13 cellular contexts compared by ENCODE assay signal in the genomic region with DNA sequence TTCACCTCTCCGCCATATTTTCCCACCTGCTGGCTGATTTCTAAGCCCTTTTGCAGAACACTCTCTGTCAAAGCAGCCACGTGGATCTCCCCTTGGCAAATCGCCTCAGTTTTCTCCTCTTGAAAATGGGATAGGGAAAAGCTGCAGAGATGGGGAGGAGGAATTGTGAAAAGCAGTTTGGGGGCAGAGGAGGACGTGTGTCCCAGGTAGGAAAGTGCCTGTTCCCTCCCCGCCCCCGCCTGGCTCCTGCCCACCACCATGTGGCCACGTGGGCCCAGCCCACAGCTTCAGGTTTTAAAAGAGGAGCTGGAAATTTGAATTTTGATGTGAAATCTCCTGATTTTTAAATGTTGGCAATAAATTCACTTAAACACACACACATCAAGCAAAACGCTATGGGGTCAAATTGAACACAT. TPM values are rescaled to one million over a fixed set of nuclear protein-coding genes. Genes with fewer than 3 reads are reported as not detected.
DNase-seq lines count a peak whose midpoint lies in the region; ATAC-seq and TF ChIP-seq lines count a peak whose summit lies in the region.
"Had no signal": no experiment of that assay in that cellular context is flagged by ENCODE, and none has a peak within 500 bp of the region (broad histone marks: within the 10 kb centered on the region; RNA-seq: fewer than 3 reads in every experiment).

No MANE protein-coding gene starts in this region.

- intact Hi-C loops in adrenal gland (cut with DNase I) = loop anchor here (5.0 to 10.0 kb wide), 4 partner anchors 275 to 568 kb away; no protein-coding TSS in a partner anchor
- intact Hi-C loops in thyroid gland (cut with DNase I) = loop anchor here (2.0 to 5.0 kb wide), 2 partner anchors 280 to 390 kb away; no protein-coding TSS in a partner anchor

- peaks cover 4% of the 10 kb centered on the region for H3K79me2 ChIP-seq in hepatocyte

- H4K20me1 ChIP-seq in hepatocyte (ENCODE audit: insufficient read depth, poor library complexity, severe bottlenecking) = no peaks in the 10 kb centered on the region

- TF ChIP-seq CTCF in HEK293 (tag by site-specific recombination; IDR thresholded peaks at IDR 0.05) (no peak), adrenal gland (IDR thresholded peaks at IDR 0.05) (no peak), hepatocyte (IDR thresholded peaks at IDR 0.05; ENCODE audit: poor library complexity) (no peak), thyroid gland (IDR thresholded peaks at IDR 0.05) (no peak)

- H3K4me3 ChIP-seq in HEK293 (ENCODE audit: low read depth, low read length) (no peak overlapping the region), adrenal gland (no peak overlapping the region), hepatocyte (no peak overlapping the region), thyroid gland (replicated peaks in 1 of 3) (no peak overlapping the region)
- H3K4me3 ChIP-seq: GM12878, lung had no signal

- TF ChIP-seq POLR2A in adrenal gland (IDR thresholded peaks at IDR 0.05) = no peak
- no peak for TF ChIP-seq POLR2A in thyroid gland (IDR thresholded peaks at IDR 0.05)

- H3K4me2 ChIP-seq in hepatocyte = peak overlapping the region; percentile 41
- H3K4me2 ChIP-seq: KMS-11 had no signal

- POLR2A ChIA-PET in HEK293 (lab: Yijun Ruan, JAX) = interaction anchor here (2.0 kb wide), 1 partner anchor 277 kb away, joined by 7 read pairs; no protein-coding TSS in a partner anchor

- H3K36me3 ChIP-seq in HEK293 (ENCODE audit: control insufficient read depth in 2 of 2, insufficient read depth in 1 of 2, low read length in 2 of 2) (no peaks in the 10 kb centered on the region), adrenal gland (replicated peaks in 1 of 2) (no peaks in the 10 kb centered on the region), hepatocyte (replicated peaks; ENCODE audit: insufficient read depth, low read depth) (no peaks in the 10 kb centered on the region), thyroid gland (no peaks in the 10 kb centered on the region)
- H3K36me3 ChIP-seq: brain microvascular endothelial cell had no signal

- H3K27ac ChIP-seq in HEK293 (ENCODE audit: extremely low read depth, low read depth, low read length) = peak overlapping the region; percentile 24; the same call in 1 of the 2 replicates
- peak overlapping the region in 4 of 5 donors; percentile 17 to 100 (median 46) for H3K27ac ChIP-seq in adrenal gland
- H3K27ac ChIP-seq in hepatocyte = peak overlapping the region; percentile 76
- H3K27ac ChIP-seq in thyroid gland = peak overlapping the region in 2 of 3 donors; percentile 48 to 57
- H3K27ac ChIP-seq: brain microvascular endothelial cell, KMS-11 had no signal

- ATAC-seq in HG02970 (IDR thresholded peaks at IDR 0.05; ENCODE audit: low FRiP score, unreplicated experiment) = no peak

- WGBS in adrenal gland, 4 donors = 61 to 68% (median 67%) methylated on average over 8 of the region's 8 CpGs
- 72% methylated on average over 8 of the region's 8 CpGs for WGBS in hepatocyte (ENCODE audit: low lambda C conversion rate, missing lambda C conversion rate)
- WGBS in thyroid gland, 2 donors = 63 to 72% methylated on average over 8 of the region's 8 CpGs

- H3K27me3 ChIP-seq in adrenal gland = no peaks in the 10 kb centered on the region
- H3K27me3 ChIP-seq in hepatocyte = no peaks in the 10 kb centered on the region
- H3K27me3 ChIP-seq in thyroid gland = no peaks in the 10 kb centered on the region
- H3K27me3 ChIP-seq: brain microvascular endothelial cell had no signal

- DNase-seq in adrenal gland (peak in 2 of 7 donors; percentile 39 to 55), hepatocyte (ENCODE audit: low spot score) (no peak), thyroid gland (peak in 1 of 2 donors; percentile 23), HuH-7.5 (ENCODE audit: low spot score) (no peak)
- DNase-seq in stimulated activated CD4-positive, alpha-beta T cell treated with anti-CD3 and anti-CD28 coated beads, Interleukin-1b, Interleukin-23, amount 100 ng/mL, for 48 hours = no peak
- DNase-seq: NCI-H1436 treated with DMSO at 0.1 percent for 48 hours, NCI-H524 treated with DMSO at 0.1 percent for 48 hours had no signal

- CTCF ChIA-PET in HEK293 (lab: Yijun Ruan, JAX) = interaction anchor here (0.6 to 6.8 kb wide), 10 partner anchors 58 to 408 kb away, joined by 3 to 106 read pairs (median 5); no protein-coding TSS in a partner anchor

- H3K9me3 ChIP-seq in HEK293 (ENCODE audit: control insufficient read depth, insufficient read depth, low read depth, low read length) (no peaks in the 10 kb centered on the region), adrenal gland (replicated peaks in 1 of 3) (no peaks in the 10 kb centered on the region), hepatocyte (ENCODE audit: low read depth) (no peaks in the 10 kb centered on the region), thyroid gland (no peaks in the 10 kb centered on the region)

- peaks cover 4% of the 10 kb centered on the region for H3K4me1 ChIP-seq in HEK293 (ENCODE audit: control insufficient read depth, insufficient read depth, low read length)
- peaks cover 10 to 11% of the 10 kb centered on the region in 2 donors for H3K4me1 ChIP-seq in adrenal gland (replicated peaks in 1 of 2)
- H3K4me1 ChIP-seq in hepatocyte (ENCODE audit: insufficient read depth) = peaks cover 17% of the 10 kb centered on the region
- H3K4me1 ChIP-seq in thyroid gland = peaks cover 0 to 15% of the 10 kb centered on the region in 2 donors

- H3K9me2 ChIP-seq in hepatocyte (replicated peaks; ENCODE audit: insufficient read depth) = no peaks in the 10 kb centered on the region

- H2AFZ ChIP-seq in hepatocyte = no peak overlapping the region

TF ChIP-seq in HEK293, 187 proteins besides CTCF, POLR2A, EP300 and RAD21:
- TF ChIP-seq ZFP69B (tag by site-specific recombination; IDR thresholded peaks at IDR 0.05) = peak; percentile 13; the same call in 1 of the 2 replicates
- TF ChIP-seq, protein P1, sequence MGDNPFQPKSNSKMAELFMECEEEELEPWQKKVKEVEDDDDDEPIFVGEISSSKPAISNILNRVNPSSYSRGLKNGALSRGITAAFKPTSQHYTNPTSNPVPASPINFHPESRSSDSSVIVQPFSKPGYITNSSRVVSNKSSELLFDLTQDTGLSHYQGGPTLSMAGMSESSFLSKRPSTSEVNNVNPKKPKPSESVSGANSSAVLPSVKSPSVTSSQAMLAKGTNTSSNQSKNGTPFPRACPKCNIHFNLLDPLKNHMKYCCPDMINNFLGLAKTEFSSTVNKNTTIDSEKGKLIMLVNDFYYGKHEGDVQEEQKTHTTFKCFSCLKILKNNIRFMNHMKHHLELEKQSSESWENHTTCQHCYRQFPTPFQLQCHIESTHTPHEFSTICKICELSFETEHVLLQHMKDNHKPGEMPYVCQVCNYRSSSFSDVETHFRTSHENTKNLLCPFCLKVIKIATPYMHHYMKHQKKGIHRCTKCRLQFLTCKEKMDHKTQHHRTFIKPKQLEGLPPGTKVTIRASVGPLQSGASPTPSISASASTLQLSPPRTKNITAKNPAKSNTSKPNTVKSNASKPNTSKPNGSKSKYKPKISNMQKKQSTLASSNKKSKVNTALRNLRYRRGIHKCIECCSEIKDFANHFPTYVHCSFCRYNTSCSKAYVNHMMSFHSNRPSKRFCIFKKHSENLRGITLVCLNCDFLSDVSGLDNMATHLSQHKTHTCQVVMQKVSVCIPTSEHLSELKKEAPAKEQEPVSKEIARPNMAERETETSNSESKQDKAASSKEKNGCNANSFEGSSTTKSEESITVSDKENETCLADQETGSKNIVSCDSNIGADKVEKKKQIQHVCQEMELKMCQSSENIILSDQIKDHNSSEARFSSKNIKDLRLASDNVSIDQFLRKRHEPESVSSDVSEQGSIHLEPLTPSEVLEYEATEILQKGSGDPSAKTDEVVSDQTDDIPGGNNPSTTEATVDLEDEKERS (tag by site-specific recombination; IDR thresholded peaks at IDR 0.05) = no peak
- TF ChIP-seq EGR2 (tag by site-specific recombination; IDR thresholded peaks at IDR 0.05; ENCODE audit: low read depth) = peak; percentile 51; the same call in 1 of the 2 replicates
- peak; percentile 58; the same call in 1 of the 2 replicates for TF ChIP-seq ZFHX2 (tag by site-specific recombination; conservative IDR thresholded peaks at IDR 0.05)
- TF ChIP-seq, protein P2, sequence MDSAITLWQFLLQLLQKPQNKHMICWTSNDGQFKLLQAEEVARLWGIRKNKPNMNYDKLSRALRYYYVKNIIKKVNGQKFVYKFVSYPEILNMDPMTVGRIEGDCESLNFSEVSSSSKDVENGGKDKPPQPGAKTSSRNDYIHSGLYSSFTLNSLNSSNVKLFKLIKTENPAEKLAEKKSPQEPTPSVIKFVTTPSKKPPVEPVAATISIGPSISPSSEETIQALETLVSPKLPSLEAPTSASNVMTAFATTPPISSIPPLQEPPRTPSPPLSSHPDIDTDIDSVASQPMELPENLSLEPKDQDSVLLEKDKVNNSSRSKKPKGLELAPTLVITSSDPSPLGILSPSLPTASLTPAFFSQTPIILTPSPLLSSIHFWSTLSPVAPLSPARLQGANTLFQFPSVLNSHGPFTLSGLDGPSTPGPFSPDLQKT (IDR thresholded peaks at IDR 0.05; ENCODE audit: borderline replicate concordance, low read depth, low read length) = no peak

RNA-seq across cellular contexts. Expression of gene CEBPB, which starts 3.6 kb away (rescaled TPM):
- 100 to 1,000 TPM; 148 to 272 (median 252) TPM for total RNA-seq in adrenal gland
- 10 to 100 TPM; 31.0 to 74.7 (median 39.3) TPM for polyA plus RNA-seq in adrenal gland
- total RNA-seq in hepatocyte = 58.9 and 60.9 TPM in 2 replicates
- polyA plus RNA-seq in hepatocyte = 159 and 183 TPM in 2 replicates
- total RNA-seq in thyroid gland = 100 to 1,000 TPM in 3 of 4 donors, 10 to 100 TPM in 1; 61.7 to 132 (median 104) TPM

RNA-seq across cellular contexts. Expression of gene PEDS1, which starts 33.5 kb away (rescaled TPM):
- 10 to 100 TPM; 18.7 to 39.1 (median 28.5) TPM for total RNA-seq in adrenal gland
- polyA plus RNA-seq in adrenal gland = 10 to 100 TPM; 29.4 to 32.6 (median 30.2) TPM
- total RNA-seq in hepatocyte = 24.5 and 29.5 TPM in 2 replicates
- 39.1 and 46.2 TPM in 2 replicates for polyA plus RNA-seq in hepatocyte
- total RNA-seq in thyroid gland = 10 to 100 TPM; 15.8 to 22.7 (median 19.7) TPM

Comparison
In these comparisons a context has a peak if more than half of its experiments do, and no peak if none do; other contexts are left out.
1. H3K27ac ChIP-seq: peak in every context shown above with its lines; median percentile 76 in hepatocyte; 52 in thyroid gland; 46 in adrenal gland; 24 in HEK293.